ENCODE assay signal across 23 cellular contexts in the genomic region with DNA sequence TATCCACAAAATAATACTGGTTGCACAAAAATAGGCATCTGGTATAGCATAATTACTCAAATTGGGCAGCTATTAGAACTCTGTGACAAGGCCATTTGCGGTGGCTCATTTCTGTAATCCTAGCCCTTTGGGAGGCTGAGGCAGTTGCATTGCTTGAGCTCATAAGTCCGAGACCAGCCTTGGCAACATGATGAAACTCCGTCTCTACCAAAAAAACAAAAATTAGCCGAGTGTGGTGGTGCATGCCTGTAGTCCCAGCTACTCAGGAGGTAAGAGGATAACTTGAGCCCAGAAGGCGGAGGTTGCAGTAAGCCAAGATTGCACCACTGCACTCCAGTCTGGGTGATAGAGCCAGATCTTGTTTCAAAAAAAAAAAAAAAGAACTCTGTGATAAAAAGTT.
"Had no signal": no experiment of that assay in that cellular context is flagged by ENCODE, and none has a peak within 500 bp of the region (broad histone marks: within the 10 kb centered on the region; RNA-seq: fewer than 3 reads in every experiment).

No MANE protein-coding gene starts in this region.

- H3K27me3 ChIP-seq: SJSA1 had no signal

- H3K4me3 ChIP-seq: K562, SJSA1, SK-N-MC had no signal

- H3K36me3 ChIP-seq: SJSA1 had no signal

- H3K9me3 Mint-ChIP-seq: IgD-negative memory B cell had no signal

- H3K9ac ChIP-seq: KMS-11 had no signal

- H3K4me3 Mint-ChIP-seq: IgD-negative memory B cell had no signal

- H3K27ac Mint-ChIP-seq: IgD-negative memory B cell had no signal

- H3K27ac ChIP-seq: HL-60, KMS-11, SJSA1, SK-N-MC had no signal

- H3K9me3 ChIP-seq: SJSA1 had no signal

- H3K4me2 ChIP-seq: KMS-11 had no signal

- DNase-seq: Kasumi-1, MM.1S, NCI-H1092 treated with DMSO at 0.1 percent for 48 hours, NCI-H1436, NCI-H187, NCI-H2029, NCI-H2081 treated with DMSO at 0.1 percent for 48 hours, NCI-H2171, NCI-H226, NCI-H446, NCI-H510A, NCI-H524 treated with DMSO at 0.1 percent for 48 hours, NCI-H69, NCI-H774, Right ventricle myocardium superior, RPMI8226, SIG-M5 had no signal

- H3K27me3 Mint-ChIP-seq: IgD-negative memory B cell had no signal

- ATAC-seq: K562 had no signal
